ENCODE assay signal across 28 cellular contexts in the genomic region with DNA sequence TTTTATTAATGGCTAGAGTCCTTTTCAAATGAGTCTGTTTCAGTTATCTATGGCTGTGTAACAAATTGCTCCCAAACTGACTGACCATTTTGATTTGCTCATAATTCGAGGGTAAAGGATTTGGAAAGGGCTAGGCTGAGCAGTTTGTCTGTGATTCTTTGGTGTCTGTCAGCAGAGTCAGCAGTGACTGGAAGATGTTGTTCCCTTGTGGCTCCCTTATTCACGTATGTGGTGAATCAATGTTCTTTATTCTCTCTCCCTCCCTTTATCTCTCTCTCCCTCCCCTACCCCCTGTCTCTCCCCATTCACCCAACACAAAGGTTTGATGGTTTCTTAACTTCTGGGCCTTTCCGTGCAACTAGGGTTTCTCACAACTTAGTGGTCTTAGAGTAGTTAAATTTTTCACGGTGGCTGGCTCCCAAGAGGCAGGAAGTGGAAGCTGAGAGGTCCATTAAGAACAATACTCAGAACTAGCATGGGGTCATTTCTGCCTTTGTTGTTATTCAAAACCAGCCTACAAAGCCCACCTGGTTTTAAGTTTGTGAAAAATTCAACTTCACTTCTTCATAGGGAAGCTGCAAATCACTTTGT.
DNase-seq lines count a peak whose midpoint lies in the region; ATAC-seq, FAIRE-seq and TF ChIP-seq lines count a peak whose summit lies in the region.
"Had no signal": no experiment of that assay in that cellular context is flagged by ENCODE, and none has a peak within 500 bp of the region (broad histone marks: within the 10 kb centered on the region; RNA-seq: fewer than 3 reads in every experiment).

No MANE protein-coding gene starts in this region.

- no peaks in the 10 kb centered on the region for H3K27me3 ChIP-seq in left ventricle myocardium inferior (ENCODE audit: low read depth)
- H3K27me3 ChIP-seq in right cardiac atrium (ENCODE audit: control insufficient read depth, insufficient read depth) = no peaks in the 10 kb centered on the region
- no peaks in the 10 kb centered on the region for H3K27me3 ChIP-seq in Loucy (ENCODE audit: insufficient read depth, low read length, poor library complexity, severe bottlenecking)
- H3K27me3 ChIP-seq: ascending aorta, BE2C, ovary had no signal

- H3F3A ChIP-seq in Loucy (ENCODE audit: low read depth) = peaks cover 15% of the 10 kb centered on the region; the same call in 1 of the 2 replicates

- no peaks in the 10 kb centered on the region for H3K9me2 ChIP-seq in Loucy (replicated peaks; ENCODE audit: low read depth, low read length)

- no peaks in the 10 kb centered on the region for H3K9me3 ChIP-seq in left ventricle myocardium inferior (replicated peaks)
- H3K9me3 ChIP-seq in right cardiac atrium (ENCODE audit: control insufficient read depth, low read length) = no peaks in the 10 kb centered on the region
- no peaks in the 10 kb centered on the region for H3K9me3 ChIP-seq in Loucy (ENCODE audit: insufficient read depth, low read depth, low read length)
- H3K9me3 ChIP-seq: A549, ascending aorta, BE2C, HAP-1, ovary had no signal

- ATAC-seq in right cardiac atrium (no peak), GM21360 (IDR thresholded peaks at IDR 0.05; ENCODE audit: unreplicated experiment) (no peak), HG02884 (IDR thresholded peaks at IDR 0.05; ENCODE audit: unreplicated experiment) (no peak)
- ATAC-seq: A549; activated T-helper 17 cell treated with anti-CD3 and anti-CD28 coated beads, Interleukin-2, amount 50 U/mL, for 72 hours; sciatic nerve; SK-N-SH treated with all-trans-retinoic acid at 6 μM for 48 hours had no signal

- H2AFZ ChIP-seq in Loucy (ENCODE audit: low read length) = peak overlapping the region; percentile 62

- peak overlapping the region; percentile 63 for H3K9ac ChIP-seq in Loucy (ENCODE audit: low read depth, low read length, poor library complexity, severe bottlenecking)

- 58% methylated on average over 4 of the region's 4 CpGs for WGBS in right cardiac atrium

- TF ChIP-seq CTCF in left ventricle myocardium inferior (IDR thresholded peaks at IDR 0.05; ENCODE audit: borderline replicate concordance) (no peak), Loucy (conservative IDR thresholded peaks at IDR 0.05; ENCODE audit: low read length) (no peak)

- TF ChIP-seq POLR2A in GM12892 (IDR thresholded peaks at IDR 0.05; ENCODE audit: low read depth, low read length) = no peak

- H3K4me2 ChIP-seq in Loucy (ENCODE audit: low read depth, low read length, poor library complexity, severe bottlenecking) = peak overlapping the region; percentile 74
- H3K4me2 ChIP-seq: A549 had no signal

- no peaks in the 10 kb centered on the region for H4K20me1 ChIP-seq in Loucy (ENCODE audit: insufficient read depth, low read length, poor library complexity, severe bottlenecking)

- intact Hi-C loops in left ventricle myocardium inferior (cut with micrococcal nuclease) = no loop called here
- intact Hi-C loops in right cardiac atrium (cut with DNase I) = no loop called here

- DNase-seq in left ventricle myocardium inferior (no peak), right cardiac atrium (no peak), iPS DF 19.7 (ENCODE audit: low read depth, low spot score) (peak; percentile 96), caudate nucleus (lab: John Stamatoyannopoulos, UW) (no peak), GM12892 (ENCODE audit: insufficient read length) (no peak)
- DNase-seq: activated B cell treated with CpG ODN at 0.5 μM for 24 hours; activated CD4-positive, alpha-beta T cell treated with anti-CD3 and anti-CD28 coated beads, Interleukin-2, amount 50 U/mL, for 4 hours; activated CD8-positive, alpha-beta memory T cell treated with anti-CD3 and anti-CD28 coated beads, Interleukin-2, amount 50 U/mL, for 4 hours; BE2C; cerebellar nuclear complex; hippocampal formation; mesenchymal stem cell; naive B cell; NCI-H1105 treated with DMSO at 0.1 percent for 48 hours; NCI-H2081; NCI-H510A; ovary had no signal

- H3K4me3 ChIP-seq in left ventricle myocardium inferior = no peak overlapping the region
- H3K4me3 ChIP-seq in right cardiac atrium (ENCODE audit: low read length) = no peak overlapping the region
- peak overlapping the region; percentile 58 for H3K4me3 ChIP-seq in Loucy (ENCODE audit: low read length, poor library complexity, severe bottlenecking)
- H3K4me3 ChIP-seq: A549, ascending aorta, HAP-1, ovary had no signal

- peak overlapping the region; percentile 87 for H3K27ac ChIP-seq in left ventricle myocardium inferior (replicated peaks)
- no peak overlapping the region for H3K27ac ChIP-seq in right cardiac atrium (ENCODE audit: low read length)
- H3K27ac ChIP-seq in caudate nucleus (ENCODE audit: low read depth, low read length) = no peak overlapping the region
- H3K27ac ChIP-seq: A549, ascending aorta, ovary, RWPE1 had no signal

- peaks cover 30% of the 10 kb centered on the region for H3K4me1 ChIP-seq in left ventricle myocardium inferior
- peaks cover 1% of the 10 kb centered on the region for H3K4me1 ChIP-seq in right cardiac atrium (ENCODE audit: control insufficient read depth, insufficient read depth, low read length)
- H3K4me1 ChIP-seq in Loucy (ENCODE audit: insufficient read depth, low read length, poor library complexity, severe bottlenecking) = peaks cover 63% of the 10 kb centered on the region
- H3K4me1 ChIP-seq: A549, ascending aorta had no signal

- no peak for FAIRE-seq in GM12892 (lab: Jason Lieb, UNC)
- FAIRE-seq: A549, HTR-8/SVneo had no signal

- H3K79me2 ChIP-seq in Loucy (ENCODE audit: insufficient read depth, low read length) = no peaks in the 10 kb centered on the region

- no peaks in the 10 kb centered on the region for H3K36me3 ChIP-seq in left ventricle myocardium inferior
- H3K36me3 ChIP-seq in Loucy (ENCODE audit: insufficient read depth, low read length) = no peaks in the 10 kb centered on the region
- H3K36me3 ChIP-seq: ascending aorta, BE2C, HAP-1, ovary had no signal
